In genomic region chr5:69431424-69432303, GRCh38 we compare ENCODE assay signal across 1 cellular context.
A peak's percentile ranks its signal among the peaks of the same experiment; 100 is the strongest.
TF ChIP-seq lines count a peak whose summit lies in the region.

No MANE protein-coding gene starts in this region.

TF ChIP-seq in K562, 482 proteins besides CTCF, POLR2A, EP300 and RAD21:
- TF ChIP-seq CC2D1A (IDR thresholded peaks at IDR 0.05) (no peak), ZNF77 (CRISPR knock-in tag; IDR thresholded peaks at IDR 0.05) (no peak), NR2C2 (CRISPR knock-in tag; IDR thresholded peaks at IDR 0.05) (no peak), NR2C2 (tag; IDR thresholded peaks at IDR 0.05) (no peak), ATF3 (IDR thresholded peaks at IDR 0.05) (peak; percentile 78), ATF3 (CRISPR knock-in tag; conservative IDR thresholded peaks at IDR 0.05) (no peak), PYGO2 (tag; IDR thresholded peaks at IDR 0.05) (no peak), POLR2AphosphoS2 (IDR thresholded peaks at IDR 0.05; ENCODE audit: low read length) (no peak), TBL1XR1 (IDR thresholded peaks at IDR 0.05; ENCODE audit: low read length in 2 of 2) (no peak), LCOR (CRISPR knock-in tag; IDR thresholded peaks at IDR 0.05) (no peak), CEBPB (tag; IDR thresholded peaks at IDR 0.05) (0 out of 2 replicates have a peak, but pooled peaks have one; percentile 35), CEBPG (CRISPR knock-in tag; IDR thresholded peaks at IDR 0.05) (no peak), CEBPG (tag; conservative IDR thresholded peaks at IDR 0.05 in 1 of 2, IDR thresholded peaks at IDR 0.05 in 1 of 2) (peak; percentile 66 to 67), RFX7 (CRISPR knock-in tag; IDR thresholded peaks at IDR 0.05) (no peak), IRF9 (tag; IDR thresholded peaks at IDR 0.05) (peak; percentile 37; the same call in 1 of the 2 replicates), ZKSCAN3 (CRISPR knock-in tag; IDR thresholded peaks at IDR 0.05) (no peak), HDAC8 (tag; IDR thresholded peaks at IDR 0.05) (no peak), ARNT (IDR thresholded peaks at IDR 0.05) (no peak), PRDM10 (IDR thresholded peaks at IDR 0.05; ENCODE audit: partially characterized antibody) (no peak), CREB3 (tag; conservative IDR thresholded peaks at IDR 0.05; ENCODE audit: low read depth) (no peak), MYBL2 (IDR thresholded peaks at IDR 0.05; ENCODE audit: low read depth) (no peak), MYBL2 (CRISPR knock-in tag; IDR thresholded peaks at IDR 0.05; ENCODE audit: borderline replicate concordance) (no peak)
- TF ChIP-seq, protein P1, sequence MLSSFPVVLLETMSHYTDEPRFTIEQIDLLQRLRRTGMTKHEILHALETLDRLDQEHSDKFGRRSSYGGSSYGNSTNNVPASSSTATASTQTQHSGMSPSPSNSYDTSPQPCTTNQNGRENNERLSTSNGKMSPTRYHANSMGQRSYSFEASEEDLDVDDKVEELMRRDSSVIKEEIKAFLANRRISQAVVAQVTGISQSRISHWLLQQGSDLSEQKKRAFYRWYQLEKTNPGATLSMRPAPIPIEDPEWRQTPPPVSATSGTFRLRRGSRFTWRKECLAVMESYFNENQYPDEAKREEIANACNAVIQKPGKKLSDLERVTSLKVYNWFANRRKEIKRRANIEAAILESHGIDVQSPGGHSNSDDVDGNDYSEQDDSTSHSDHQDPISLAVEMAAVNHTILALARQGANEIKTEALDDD (IDR thresholded peaks at IDR 0.05) = no peak
- TF ChIP-seq, protein P2, sequence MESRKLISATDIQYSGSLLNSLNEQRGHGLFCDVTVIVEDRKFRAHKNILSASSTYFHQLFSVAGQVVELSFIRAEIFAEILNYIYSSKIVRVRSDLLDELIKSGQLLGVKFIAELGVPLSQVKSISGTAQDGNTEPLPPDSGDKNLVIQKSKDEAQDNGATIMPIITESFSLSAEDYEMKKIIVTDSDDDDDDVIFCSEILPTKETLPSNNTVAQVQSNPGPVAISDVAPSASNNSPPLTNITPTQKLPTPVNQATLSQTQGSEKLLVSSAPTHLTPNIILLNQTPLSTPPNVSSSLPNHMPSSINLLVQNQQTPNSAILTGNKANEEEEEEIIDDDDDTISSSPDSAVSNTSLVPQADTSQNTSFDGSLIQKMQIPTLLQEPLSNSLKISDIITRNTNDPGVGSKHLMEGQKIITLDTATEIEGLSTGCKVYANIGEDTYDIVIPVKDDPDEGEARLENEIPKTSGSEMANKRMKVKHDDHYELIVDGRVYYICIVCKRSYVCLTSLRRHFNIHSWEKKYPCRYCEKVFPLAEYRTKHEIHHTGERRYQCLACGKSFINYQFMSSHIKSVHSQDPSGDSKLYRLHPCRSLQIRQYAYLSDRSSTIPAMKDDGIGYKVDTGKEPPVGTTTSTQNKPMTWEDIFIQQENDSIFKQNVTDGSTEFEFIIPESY (CRISPR knock-in tag; IDR thresholded peaks at IDR 0.05) = peak; percentile 63; the same call in 1 of the 2 replicates
